In genomic region chr15:78033864-78034263, GRCh38 we compare ENCODE assay signal across 11 cellular contexts. TPM values are rescaled to one million over a fixed set of nuclear protein-coding genes. Genes with fewer than 3 reads are reported as not detected.
A peak's percentile ranks its signal among the peaks of the same experiment; 100 is the strongest.
DNase-seq lines count a peak whose midpoint lies in the region; ATAC-seq and TF ChIP-seq lines count a peak whose summit lies in the region.
"Had no signal": no experiment of that assay in that cellular context is flagged by ENCODE, and none has a peak within 500 bp of the region (broad histone marks: within the 10 kb centered on the region; RNA-seq: fewer than 3 reads in every experiment).

No MANE protein-coding gene starts in this region.

- intact Hi-C loops in A673 (cut with micrococcal nuclease; ENCODE audit: unreplicated experiment) = no loop called here
- intact Hi-C loops in heart right ventricle (cut with DNase I) = loop anchor here in 1 of 10 donors (5.0 kb wide), 1 partner anchor 43 kb away; the partner anchor contains the start of gene TBC1D2B
- intact Hi-C loops in prostate gland (cut with DNase I) = loop anchor here (5.0 kb wide), 1 partner anchor 43 kb away; the partner anchor contains the start of gene TBC1D2B

- no TSS peak for BruUV-seq in A673 (replicated peaks; lab: Mats Ljungman, UMichigan)

- CTCF ChIA-PET in A673 (lab: Charles Lee) = no interaction called here

- H3K36me3 ChIP-seq in A673 (ENCODE audit: insufficient read depth, low read length, poor library complexity, severe bottlenecking) (no peaks in the 10 kb centered on the region), heart right ventricle (peaks cover 0 to 36% (median 7%) of the 10 kb centered on the region in 9 donors), prostate gland (peaks cover 4% of the 10 kb centered on the region in 2 donors)
- H3K36me3 ChIP-seq: neural progenitor cell had no signal

- H3K4me3 ChIP-seq in A673 (ENCODE audit: low read depth, low read length, poor library complexity, severe bottlenecking) (no peak overlapping the region), fibroblast of mammary gland (ENCODE audit: control insufficient read depth, low read depth, low read length) (no peak overlapping the region), heart right ventricle (no peak overlapping the region), prostate gland (no peak overlapping the region)
- H3K4me3 ChIP-seq: neural progenitor cell had no signal

- no peak for TF ChIP-seq POLR2A in prostate gland (IDR thresholded peaks at IDR 0.05)

- POLR2A ChIA-PET in A673 (lab: Charles Lee; ENCODE audit: low non-redundant PET) = no interaction called here

- no peaks in the 10 kb centered on the region for H3K27me3 ChIP-seq in A673 (replicated peaks; ENCODE audit: insufficient read depth, low read depth, low read length, poor library complexity)
- H3K27me3 ChIP-seq in heart right ventricle = no peaks in the 10 kb centered on the region
- H3K27me3 ChIP-seq in prostate gland (replicated peaks; ENCODE audit: insufficient read depth) = no peaks in the 10 kb centered on the region
- H3K27me3 ChIP-seq: BE2C, neural progenitor cell had no signal

- H3K27ac ChIP-seq in A673 (ENCODE audit: low read depth, low read length, poor library complexity, severe bottlenecking) (no peak overlapping the region), heart right ventricle (peak overlapping the region in 3 of 10 donors; percentile 46 to 87 (median 65)), prostate gland (peak overlapping the region in 1 of 2 donors; percentile 71)
- H3K27ac ChIP-seq: neural progenitor cell had no signal

- ATAC-seq in HG03280 (IDR thresholded peaks at IDR 0.05; ENCODE audit: unreplicated experiment) (peak; percentile 2), heart right ventricle (no peak)

- no peaks in the 10 kb centered on the region for H3K9me3 ChIP-seq in A673 (ENCODE audit: low read depth, low read length, poor library complexity, severe bottlenecking)
- no peaks in the 10 kb centered on the region for H3K9me3 ChIP-seq in heart right ventricle
- no peaks in the 10 kb centered on the region for H3K9me3 ChIP-seq in prostate gland
- H3K9me3 ChIP-seq: BE2C had no signal

- H3K4me1 ChIP-seq in A673 (ENCODE audit: insufficient read depth, low read length, poor library complexity, severe bottlenecking) (no peaks in the 10 kb centered on the region), heart right ventricle (peaks cover 10 to 77% (median 49%) of the 10 kb centered on the region in 9 donors), prostate gland (replicated peaks) (peaks cover 20% of the 10 kb centered on the region)
- H3K4me1 ChIP-seq: neural progenitor cell had no signal

- 51 to 68% methylated on average over 6 of the region's 6 CpGs for WGBS in heart right ventricle, 2 donors
- WGBS in prostate gland = 59% methylated on average over 6 of the region's 6 CpGs

- TF ChIP-seq CTCF in A673 (conservative IDR thresholded peaks at IDR 0.05; ENCODE audit: low read depth, low read length) (no peak), fibroblast of mammary gland (conservative IDR thresholded peaks at IDR 0.05; ENCODE audit: control insufficient read depth, insufficient read depth, low read depth, low read length) (no peak), heart right ventricle (IDR thresholded peaks at IDR 0.05) (no peak), prostate gland (IDR thresholded peaks at IDR 0.05) (no peak)

- DNase-seq in A673 (ENCODE audit: low spot score) = peak; percentile 60
- peak; percentile 71 for DNase-seq in T-helper 22 cell (ENCODE audit: low read depth)
- DNase-seq in fibroblast of mammary gland (ENCODE audit: low read depth) = peak; percentile 37
- no peak for DNase-seq in NCI-H524 treated with DMSO at 0.1 percent for 48 hours (lab: John Stamatoyannopoulos, UW)
- DNase-seq in heart right ventricle = no peak
- no peak for DNase-seq in prostate gland (ENCODE audit: low spot score)
- no peak for DNase-seq in NCI-H1092 treated with DMSO at 0.1 percent for 48 hours (lab: John Stamatoyannopoulos, UW)
- DNase-seq: BE2C had no signal

RNA-seq across cellular contexts. Expression of gene TBC1D2B, which starts 43.6 kb away (rescaled TPM):
- 26.0 and 29.4 TPM in 2 replicates for total RNA-seq in A673 (2021)
- total RNA-seq in heart right ventricle = 10 to 100 TPM in 5 of 10 donors, 1 to 10 TPM in 5; 6.3 to 20.8 (median 10.0) TPM
- 1 to 10 TPM; 4.7 to 7.6 TPM for polyA plus RNA-seq in heart right ventricle
- total RNA-seq in prostate gland = 10 to 100 TPM; 21.5 to 49.5 TPM

RNA-seq across cellular contexts. Expression of gene SH2D7, which starts 58.5 kb away (rescaled TPM):
- not detected in 2 replicates for total RNA-seq in A673 (2021)
- not detected for total RNA-seq in heart right ventricle
- polyA plus RNA-seq in heart right ventricle = not detected
- under 1 TPM in 1 of 2 donors, not detected in 1; 0.28 TPM for total RNA-seq in prostate gland
- total RNA-seq: LHCN-M2 had no signal

Comparison
In these comparisons a context has a peak if more than half of its experiments do, and no peak if none do; other contexts are left out.
1. DNase-seq: peak in A673 (single experiment), T-helper 22 cell (single experiment) and fibroblast of mammary gland (single experiment); none in NCI-H524 treated with DMSO at 0.1 percent for 48 hours (single experiment), heart right ventricle (0 of 2), prostate gland (single experiment) and NCI-H1092 treated with DMSO at 0.1 percent for 48 hours (single experiment).